In the genomic region with DNA sequence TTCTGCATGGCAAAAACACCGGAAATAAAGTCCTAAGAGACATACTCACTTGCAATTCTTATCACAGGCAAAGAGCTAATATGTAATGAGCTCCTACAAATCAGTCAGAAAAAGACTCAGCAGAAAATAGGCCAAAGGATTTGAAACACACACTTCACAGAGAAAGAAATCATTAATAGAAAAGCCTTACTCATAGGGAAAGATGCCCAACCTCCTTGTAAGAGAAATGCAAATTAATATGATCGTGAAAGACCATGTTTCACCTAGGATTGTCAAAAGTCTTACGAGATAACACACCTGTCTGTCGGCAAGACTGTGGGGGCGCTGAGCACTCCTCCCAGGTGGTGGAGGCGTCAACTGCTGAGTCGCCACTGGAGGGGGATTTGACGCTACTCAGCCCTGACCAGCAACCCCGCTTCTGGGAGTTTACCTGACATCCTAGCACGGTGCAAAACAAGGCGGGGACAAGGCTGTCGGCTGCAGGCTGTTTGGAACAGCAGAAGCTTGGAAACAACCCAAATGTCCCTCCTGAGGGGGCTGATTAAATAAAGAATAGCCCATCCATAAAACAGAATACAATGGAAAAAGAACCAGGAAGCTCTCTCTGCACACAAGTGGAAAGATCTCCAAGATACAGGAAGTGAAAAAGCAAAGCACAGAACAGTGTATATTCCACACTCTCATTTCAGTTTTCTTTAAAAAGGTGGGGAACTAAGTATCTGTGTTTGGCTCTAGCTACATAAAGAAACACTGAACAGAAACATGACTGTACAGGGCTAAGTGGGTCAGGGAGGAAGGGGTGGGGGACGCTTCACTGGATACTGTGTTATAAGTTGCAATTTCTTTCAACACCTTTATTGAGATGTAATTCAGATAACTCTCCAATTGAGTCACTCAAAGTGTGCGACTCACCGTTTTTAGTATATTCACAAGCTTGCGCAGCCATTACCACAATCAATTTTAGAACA, we compare ENCODE assay signal across 1 cellular context.
TF ChIP-seq lines count a peak whose summit lies in the region.

No MANE protein-coding gene starts in this region.

TF ChIP-seq in GM12878, 131 proteins besides CTCF, POLR2A, EP300 and RAD21 (continued from another document and continues in another):
- no peak for TF ChIP-seq E2F8 (IDR thresholded peaks at IDR 0.05; ENCODE audit: low read depth, partially characterized antibody)
- TF ChIP-seq RUNX3 (IDR thresholded peaks at IDR 0.05; ENCODE audit: low read length): peak; percentile 38
- TF ChIP-seq ZSCAN29 (IDR thresholded peaks at IDR 0.05): no peak
- TF ChIP-seq ASH2L (IDR thresholded peaks at IDR 0.05; ENCODE audit: borderline replicate concordance, low read depth): no peak
- no peak for TF ChIP-seq CBFB (IDR thresholded peaks at IDR 0.05; ENCODE audit: low read depth)
- TF ChIP-seq NFYA (IDR thresholded peaks at IDR 0.05; ENCODE audit: borderline replicate concordance, low read depth, low read length): no peak
- no peak for TF ChIP-seq RELA (IDR thresholded peaks at IDR 0.05; ENCODE audit: borderline replicate concordance, partially characterized antibody)
- peak; percentile 84; the same call in 2 of the 3 replicates for TF ChIP-seq POU2F2 (IDR thresholded peaks at IDR 0.05; ENCODE audit: borderline replicate concordance, low read depth, low read length)
- TF ChIP-seq TCF3 (IDR thresholded peaks at IDR 0.05; ENCODE audit: borderline replicate concordance, insufficient read depth, low read depth, low read length): peak; percentile 98
- TF ChIP-seq CREB1 (IDR thresholded peaks at IDR 0.05; ENCODE audit: low read depth): peak; percentile 43
- 0 out of 2 replicates have a peak, but pooled peaks have one; percentile 21 for TF ChIP-seq MYB (IDR thresholded peaks at IDR 0.05; ENCODE audit: borderline replicate concordance, low read depth, low read length)
- TF ChIP-seq, protein P1, sequence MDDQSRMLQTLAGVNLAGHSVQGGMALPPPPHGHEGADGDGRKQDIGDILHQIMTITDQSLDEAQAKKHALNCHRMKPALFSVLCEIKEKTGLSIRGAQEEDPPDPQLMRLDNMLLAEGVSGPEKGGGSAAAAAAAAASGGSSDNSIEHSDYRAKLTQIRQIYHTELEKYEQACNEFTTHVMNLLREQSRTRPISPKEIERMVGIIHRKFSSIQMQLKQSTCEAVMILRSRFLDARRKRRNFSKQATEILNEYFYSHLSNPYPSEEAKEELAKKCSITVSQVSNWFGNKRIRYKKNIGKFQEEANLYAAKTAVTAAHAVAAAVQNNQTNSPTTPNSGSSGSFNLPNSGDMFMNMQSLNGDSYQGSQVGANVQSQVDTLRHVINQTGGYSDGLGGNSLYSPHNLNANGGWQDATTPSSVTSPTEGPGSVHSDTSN (IDR thresholded peaks at IDR 0.05; ENCODE audit: insufficient replicate concordance, low read depth, low read length): peak; percentile 80
- TF ChIP-seq NRF1 (conservative IDR thresholded peaks at IDR 0.05; ENCODE audit: low read depth, low read length): no peak
- peak; percentile 89 for TF ChIP-seq NR2F1 (conservative IDR thresholded peaks at IDR 0.05)
- TF ChIP-seq MLLT1 (IDR thresholded peaks at IDR 0.05): no peak
- peak; percentile 80 for TF ChIP-seq PAX8 (IDR thresholded peaks at IDR 0.05)
- peak; percentile 61 for TF ChIP-seq ATF2 (IDR thresholded peaks at IDR 0.05; ENCODE audit: low read length)
- peak; percentile 82 for TF ChIP-seq SPI1 (IDR thresholded peaks at IDR 0.05; ENCODE audit: borderline replicate concordance, insufficient read depth, low read depth, low read length)
- TF ChIP-seq TCF12 (IDR thresholded peaks at IDR 0.05; ENCODE audit: low read depth, low read length): peak; percentile 97
- 0 out of 2 replicates have a peak, but pooled peaks have one; percentile 48 for TF ChIP-seq BCL11A (IDR thresholded peaks at IDR 0.05; ENCODE audit: low read depth, low read length)
- TF ChIP-seq PAX5 (IDR thresholded peaks at IDR 0.05; ENCODE audit: borderline replicate concordance, low read depth, low read length): peak; percentile 91
- peak; percentile 64; the same call in 1 of the 2 replicates for TF ChIP-seq MXI1 (IDR thresholded peaks at IDR 0.05; ENCODE audit: low read depth, low read length)
- no peak for TF ChIP-seq KLF5 (IDR thresholded peaks at IDR 0.05; ENCODE audit: partially characterized antibody)
- peak; percentile 63 to 85 for TF ChIP-seq BHLHE40 (IDR thresholded peaks at IDR 0.05; ENCODE audit: borderline replicate concordance in 1 of 2, low read depth in 2 of 2, low read length in 1 of 2)
- TF ChIP-seq SREBF2 (IDR thresholded peaks at IDR 0.05; ENCODE audit: low read length): no peak
- peak; percentile 33; the same call in 1 of the 2 replicates for TF ChIP-seq YY1 (IDR thresholded peaks at IDR 0.05; ENCODE audit: low read depth, low read length)
- 0 out of 2 replicates have a peak, but pooled peaks have one; percentile 34 for TF ChIP-seq MAX (IDR thresholded peaks at IDR 0.05; ENCODE audit: low read depth, low read length)
- no peak for TF ChIP-seq RB1 (IDR thresholded peaks at IDR 0.05; ENCODE audit: borderline replicate concordance)
- TF ChIP-seq TBL1XR1 (IDR thresholded peaks at IDR 0.05; ENCODE audit: low read depth, low read length): 0 out of 2 replicates have a peak, but pooled peaks have one; percentile 25
- peak; percentile 49 for TF ChIP-seq ATF7 (IDR thresholded peaks at IDR 0.05; ENCODE audit: low read depth)
- TF ChIP-seq, protein P2, sequence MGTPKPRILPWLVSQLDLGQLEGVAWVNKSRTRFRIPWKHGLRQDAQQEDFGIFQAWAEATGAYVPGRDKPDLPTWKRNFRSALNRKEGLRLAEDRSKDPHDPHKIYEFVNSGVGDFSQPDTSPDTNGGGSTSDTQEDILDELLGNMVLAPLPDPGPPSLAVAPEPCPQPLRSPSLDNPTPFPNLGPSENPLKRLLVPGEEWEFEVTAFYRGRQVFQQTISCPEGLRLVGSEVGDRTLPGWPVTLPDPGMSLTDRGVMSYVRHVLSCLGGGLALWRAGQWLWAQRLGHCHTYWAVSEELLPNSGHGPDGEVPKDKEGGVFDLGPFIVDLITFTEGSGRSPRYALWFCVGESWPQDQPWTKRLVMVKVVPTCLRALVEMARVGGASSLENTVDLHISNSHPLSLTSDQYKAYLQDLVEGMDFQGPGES (IDR thresholded peaks at IDR 0.05): no peak
- peak; percentile 57 for TF ChIP-seq ZBED1 (IDR thresholded peaks at IDR 0.05; ENCODE audit: borderline replicate concordance)
- TF ChIP-seq, protein P3, sequence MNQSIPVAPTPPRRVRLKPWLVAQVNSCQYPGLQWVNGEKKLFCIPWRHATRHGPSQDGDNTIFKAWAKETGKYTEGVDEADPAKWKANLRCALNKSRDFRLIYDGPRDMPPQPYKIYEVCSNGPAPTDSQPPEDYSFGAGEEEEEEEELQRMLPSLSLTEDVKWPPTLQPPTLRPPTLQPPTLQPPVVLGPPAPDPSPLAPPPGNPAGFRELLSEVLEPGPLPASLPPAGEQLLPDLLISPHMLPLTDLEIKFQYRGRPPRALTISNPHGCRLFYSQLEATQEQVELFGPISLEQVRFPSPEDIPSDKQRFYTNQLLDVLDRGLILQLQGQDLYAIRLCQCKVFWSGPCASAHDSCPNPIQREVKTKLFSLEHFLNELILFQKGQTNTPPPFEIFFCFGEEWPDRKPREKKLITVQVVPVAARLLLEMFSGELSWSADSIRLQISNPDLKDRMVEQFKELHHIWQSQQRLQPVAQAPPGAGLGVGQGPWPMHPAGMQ (IDR thresholded peaks at IDR 0.05; ENCODE audit: borderline replicate concordance): no peak
- peak; percentile 85 for TF ChIP-seq IKZF1 (conservative IDR thresholded peaks at IDR 0.05)
- no peak for TF ChIP-seq YBX1 (IDR thresholded peaks at IDR 0.05)
- TF ChIP-seq PRDM15 (CRISPR knock-in tag; IDR thresholded peaks at IDR 0.05): no peak
- TF ChIP-seq CBX5 (IDR thresholded peaks at IDR 0.05; ENCODE audit: low read depth): 0 out of 2 replicates have a peak, but pooled peaks have one; percentile 11
- TF ChIP-seq JUNB (IDR thresholded peaks at IDR 0.05): peak; percentile 76
- peak; percentile 59 for TF ChIP-seq SREBF1 (IDR thresholded peaks at IDR 0.05; ENCODE audit: low read length)
- TF ChIP-seq ZNF217 (IDR thresholded peaks at IDR 0.05): peak; percentile 86; the same call in 1 of the 2 replicates
- peak; percentile 90 to 91 for TF ChIP-seq IKZF2 (IDR thresholded peaks at IDR 0.05)
- TF ChIP-seq, protein P4, sequence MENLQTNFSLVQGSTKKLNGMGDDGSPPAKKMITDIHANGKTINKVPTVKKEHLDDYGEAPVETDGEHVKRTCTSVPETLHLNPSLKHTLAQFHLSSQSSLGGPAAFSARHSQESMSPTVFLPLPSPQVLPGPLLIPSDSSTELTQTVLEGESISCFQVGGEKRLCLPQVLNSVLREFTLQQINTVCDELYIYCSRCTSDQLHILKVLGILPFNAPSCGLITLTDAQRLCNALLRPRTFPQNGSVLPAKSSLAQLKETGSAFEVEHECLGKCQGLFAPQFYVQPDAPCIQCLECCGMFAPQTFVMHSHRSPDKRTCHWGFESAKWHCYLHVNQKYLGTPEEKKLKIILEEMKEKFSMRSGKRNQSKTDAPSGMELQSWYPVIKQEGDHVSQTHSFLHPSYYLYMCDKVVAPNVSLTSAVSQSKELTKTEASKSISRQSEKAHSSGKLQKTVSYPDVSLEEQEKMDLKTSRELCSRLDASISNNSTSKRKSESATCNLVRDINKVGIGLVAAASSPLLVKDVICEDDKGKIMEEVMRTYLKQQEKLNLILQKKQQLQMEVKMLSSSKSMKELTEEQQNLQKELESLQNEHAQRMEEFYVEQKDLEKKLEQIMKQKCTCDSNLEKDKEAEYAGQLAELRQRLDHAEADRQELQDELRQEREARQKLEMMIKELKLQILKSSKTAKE (IDR thresholded peaks at IDR 0.05; ENCODE audit: low read depth, poor library complexity, severe bottlenecking): no peak
- no peak for TF ChIP-seq NFXL1 (IDR thresholded peaks at IDR 0.05; ENCODE audit: borderline replicate concordance)
- TF ChIP-seq CREM (IDR thresholded peaks at IDR 0.05; ENCODE audit: low read depth): peak; percentile 50
